ENCODE assay signal across 9 cellular contexts in genomic region chr4:110165382-110166285, GRCh38. TPM values are rescaled to one million over a fixed set of nuclear protein-coding genes. Genes with fewer than 3 reads are reported as not detected.
DNase-seq lines count a peak whose midpoint lies in the region; ATAC-seq and TF ChIP-seq lines count a peak whose summit lies in the region.
"Had no signal": no experiment of that assay in that cellular context is flagged by ENCODE, and none has a peak within 500 bp of the region (broad histone marks: within the 10 kb centered on the region; RNA-seq: fewer than 3 reads in every experiment).

No MANE protein-coding gene starts in this region.

- no peak overlapping the region for H3K23ac ChIP-seq in mesenchymal stem cell (ENCODE audit: low read length in 2 of 2)

- intact Hi-C loops in aorta (cut with DNase I), result no loop called here

- H3K14ac ChIP-seq in mesenchymal stem cell (ENCODE audit: low read length in 2 of 2), result no peak overlapping the region

- no peak overlapping the region for H2BK5ac ChIP-seq in mesenchymal stem cell (ENCODE audit: low read depth, low read length, poor library complexity, severe bottlenecking)

- H3K27me3 ChIP-seq in mesenchymal stem cell (ENCODE audit: control insufficient read depth in 1 of 2, insufficient read depth in 1 of 2, low read length in 2 of 2) (no peaks in the 10 kb centered on the region), aorta (ENCODE audit: control insufficient read depth in 1 of 2, insufficient read depth in 2 of 2, low read length in 1 of 2) (no peaks in the 10 kb centered on the region)

- no peak overlapping the region for H3K4me2 ChIP-seq in mesenchymal stem cell (ENCODE audit: low read length, poor library complexity, severe bottlenecking)

- ATAC-seq in HG03097 (IDR thresholded peaks at IDR 0.05; ENCODE audit: low FRiP score, unreplicated experiment) (peak; percentile 75), GM21447 (IDR thresholded peaks at IDR 0.05; ENCODE audit: unreplicated experiment) (no peak), aorta (ENCODE audit: low FRiP score) (no peak)

- peak overlapping the region; percentile 8 to 38 for H2BK12ac ChIP-seq in mesenchymal stem cell (ENCODE audit: low read length in 2 of 2)

- peaks cover 9% of the 10 kb centered on the region for H3K36me3 Mint-ChIP-seq in stimulated activated naive CD8-positive, alpha-beta T cell treated with anti-CD3 and anti-CD28 coated beads, Interleukin-15, Interleukin-2, amounts not matched to agents 100 ng/mL and 50 ng/mL, for 24 hours (ENCODE audit: low read depth)

- peak overlapping the region; percentile 23 for H2AK5ac ChIP-seq in mesenchymal stem cell (ENCODE audit: low read length, severe bottlenecking)

- WGBS in mesenchymal stem cell, result 49% methylated on average over 3 of the region's 5 CpGs
- 89 to 93% methylated on average over 5 of the region's 5 CpGs for WGBS in aorta, 2 donors

- H3K27me3 Mint-ChIP-seq in stimulated activated naive CD8-positive, alpha-beta T cell treated with anti-CD3 and anti-CD28 coated beads, Interleukin-15, Interleukin-2, amounts not matched to agents 100 ng/mL and 50 ng/mL, for 24 hours, result no peaks in the 10 kb centered on the region

- H4K91ac ChIP-seq in mesenchymal stem cell (ENCODE audit: low read length), result no peak overlapping the region

- no peaks in the 10 kb centered on the region for H3K36me3 ChIP-seq in mesenchymal stem cell (ENCODE audit: control insufficient read depth in 1 of 2, insufficient read depth in 2 of 2, low read depth in 1 of 2, low read length in 2 of 2)
- no peaks in the 10 kb centered on the region for H3K36me3 ChIP-seq in aorta (ENCODE audit: control insufficient read depth in 1 of 2, insufficient read depth in 2 of 2, low read length in 1 of 2)

- H3K9me3 Mint-ChIP-seq in stimulated activated naive CD8-positive, alpha-beta T cell treated with anti-CD3 and anti-CD28 coated beads, Interleukin-15, Interleukin-2, amounts not matched to agents 100 ng/mL and 50 ng/mL, for 24 hours, result peaks cover 3% of the 10 kb centered on the region

- H3K4me3 Mint-ChIP-seq in stimulated activated naive CD8-positive, alpha-beta T cell treated with anti-CD3 and anti-CD28 coated beads, Interleukin-15, Interleukin-2, amounts not matched to agents 100 ng/mL and 50 ng/mL, for 24 hours, result peak overlapping the region; percentile 48

- peak overlapping the region; percentile 19 for H4K8ac ChIP-seq in mesenchymal stem cell (ENCODE audit: low read length)

- H3K27ac ChIP-seq in RWPE1 (peak overlapping the region; percentile 55), mesenchymal stem cell (ENCODE audit: low read length, poor library complexity, severe bottlenecking) (no peak overlapping the region), aorta (ENCODE audit: low read depth in 1 of 2, low read length in 2 of 2) (no peak overlapping the region)
- H3K27ac ChIP-seq: SK-N-MC had no signal

- TF ChIP-seq CTCF in RWPE1 (conservative IDR thresholded peaks at IDR 0.05; ENCODE audit: low read depth), result no peak

- H3K4me3 ChIP-seq in mesenchymal stem cell (ENCODE audit: insufficient read depth in 1 of 2, low read depth in 1 of 2, low read length in 2 of 2) (peak overlapping the region in 1 of 2 experiments; percentile 16), aorta (ENCODE audit: low read length in 2 of 2) (no peak overlapping the region)
- H3K4me3 ChIP-seq: SK-N-MC had no signal

- DNase-seq in GM04504 (ENCODE audit: low read depth) (peak; percentile 57), RWPE1 (ENCODE audit: low spot score) (peak; percentile 69), mesenchymal stem cell (peak; percentile 70), aorta (no peak)
- DNase-seq in activated naive CD4-positive, alpha-beta T cell treated with Interleukin-2 at 50 U/mL for 16 hours, result peak; percentile 61

- peak overlapping the region in 1 of 2 experiments; percentile 35 for H3K4ac ChIP-seq in mesenchymal stem cell (ENCODE audit: low read depth in 1 of 2, low read length in 2 of 2)

- peaks cover 24% of the 10 kb centered on the region for H3K79me1 ChIP-seq in mesenchymal stem cell (replicated peaks; ENCODE audit: low read length, poor library complexity, severe bottlenecking)

- POLR2A ChIA-PET in RWPE1 (lab: Yijun Ruan, JAX; ENCODE audit: low non-redundant PET), result interaction anchor here (0.8 kb wide), 1 partner anchor 31 kb away, joined by 3 read pairs; no protein-coding TSS in a partner anchor

- H3K4me1 Mint-ChIP-seq in stimulated activated naive CD8-positive, alpha-beta T cell treated with anti-CD3 and anti-CD28 coated beads, Interleukin-15, Interleukin-2, amounts not matched to agents 100 ng/mL and 50 ng/mL, for 24 hours (ENCODE audit: low read depth), result peaks cover 36% of the 10 kb centered on the region

- CTCF ChIA-PET in RWPE1 (lab: Yijun Ruan, JAX), result interaction anchor here (0.6 kb wide), 2 partner anchors 46 to 330 kb away, joined by 3 read pairs; no protein-coding TSS in a partner anchor

- H2AFZ ChIP-seq in mesenchymal stem cell (ENCODE audit: low read depth, low read length), result no peak overlapping the region

- H2BK15ac ChIP-seq in mesenchymal stem cell (ENCODE audit: low read depth, poor library complexity, severe bottlenecking), result no peak overlapping the region

- no peak overlapping the region for H2BK120ac ChIP-seq in mesenchymal stem cell (ENCODE audit: low read depth, low read length)

- no peaks in the 10 kb centered on the region for H3K9me3 ChIP-seq in mesenchymal stem cell (ENCODE audit: control insufficient read depth, low read length)
- no peaks in the 10 kb centered on the region for H3K9me3 ChIP-seq in aorta (ENCODE audit: control insufficient read depth, low read length)

- peaks cover 7% of the 10 kb centered on the region for H3K4me1 ChIP-seq in mesenchymal stem cell (ENCODE audit: control insufficient read depth, insufficient read depth, low read depth, low read length)
- peaks cover 0 to 2% of the 10 kb centered on the region in 2 donors for H3K4me1 ChIP-seq in aorta (ENCODE audit: control insufficient read depth in 1 of 2, insufficient read depth in 2 of 2, low read length in 2 of 2)

- peak overlapping the region; percentile 23 to 79 for H3K18ac ChIP-seq in mesenchymal stem cell (ENCODE audit: low read depth in 1 of 2, low read length in 2 of 2)

- peak overlapping the region; percentile 7 for H3K9ac ChIP-seq in mesenchymal stem cell (ENCODE audit: low read length)

- peak overlapping the region; percentile 98 for H3K27ac Mint-ChIP-seq in stimulated activated naive CD8-positive, alpha-beta T cell treated with anti-CD3 and anti-CD28 coated beads, Interleukin-15, Interleukin-2, amounts not matched to agents 100 ng/mL and 50 ng/mL, for 24 hours

RNA-seq across cellular contexts. Expression of gene ELOVL6, which starts 32.8 kb away (rescaled TPM):
- 49.2 TPM for polyA plus RNA-seq in mesenchymal stem cell (2013, experiment 1 of 2)
- 50.6 TPM for polyA plus RNA-seq in mesenchymal stem cell (2013, experiment 2 of 2)
- 1 to 10 TPM; 3.9 to 6.5 TPM for total RNA-seq in aorta
- polyA plus RNA-seq in aorta, result 1 to 10 TPM in 1 of 2 donors, under 1 TPM in 1; 0.25 to 1.4 TPM

Comparison
In these comparisons a context has a peak if more than half of its experiments do, and no peak if none do; other contexts are left out.
1. DNase-seq: peak in GM04504 (single experiment), RWPE1 (single experiment), activated naive CD4-positive, alpha-beta T cell treated with Interleukin-2 at 50 U/mL for 16 hours (single experiment) and mesenchymal stem cell (single experiment); none in aorta (0 of 2).